In the genomic region with DNA sequence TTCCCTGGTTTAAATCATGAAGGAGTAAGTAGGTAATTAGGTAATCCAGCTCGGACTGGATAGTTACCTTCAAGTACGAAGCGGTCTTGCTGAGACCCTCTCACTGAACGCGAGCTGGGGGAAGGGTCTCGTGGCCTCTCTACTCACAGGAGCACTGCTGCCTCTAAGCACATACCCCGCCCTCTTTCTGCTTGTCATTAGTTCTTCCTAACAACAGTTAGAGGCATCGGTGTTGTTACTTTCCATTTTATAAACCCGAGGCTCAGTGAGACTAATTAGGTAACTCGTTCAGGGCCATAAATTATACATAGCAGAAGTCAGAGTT, we compare ENCODE assay signal across 12 cellular contexts.
DNase-seq lines count a peak whose midpoint lies in the region; ATAC-seq and TF ChIP-seq lines count a peak whose summit lies in the region.
"Had no signal": no experiment of that assay in that cellular context is flagged by ENCODE, and none has a peak within 500 bp of the region (broad histone marks: within the 10 kb centered on the region; RNA-seq: fewer than 3 reads in every experiment).

No MANE protein-coding gene starts in this region.

- H3K79me2 ChIP-seq in GM23338 (replicated peaks; ENCODE audit: insufficient read depth) (no peaks in the 10 kb centered on the region), hepatocyte (no peaks in the 10 kb centered on the region)

- H3K27me3 ChIP-seq in GM23338 (ENCODE audit: insufficient read depth) (no peaks in the 10 kb centered on the region), WERI-Rb-1 (ENCODE audit: insufficient read depth, low read depth, severe bottlenecking) (no peaks in the 10 kb centered on the region), hepatocyte (no peaks in the 10 kb centered on the region), skeletal muscle tissue (ENCODE audit: control insufficient read depth in 3 of 3, insufficient read depth in 3 of 3, low read length in 3 of 3) (peaks cover 5 to 26% (median 10%) of the 10 kb centered on the region in 3 donors)

- TF ChIP-seq CTCF in GM23338 (conservative IDR thresholded peaks at IDR 0.05; ENCODE audit: low read depth in 2 of 2) (no peak), WERI-Rb-1 (IDR thresholded peaks at IDR 0.05; ENCODE audit: low read depth, low read length) (no peak), hepatocyte (IDR thresholded peaks at IDR 0.05; ENCODE audit: poor library complexity) (no peak)

- H3F3A ChIP-seq in GM23338 (replicated peaks; ENCODE audit: low read depth), result no peaks in the 10 kb centered on the region

- H3K9me3 ChIP-seq in WERI-Rb-1 (ENCODE audit: severe bottlenecking) (no peaks in the 10 kb centered on the region), hepatocyte (ENCODE audit: low read depth) (no peaks in the 10 kb centered on the region), skeletal muscle tissue (ENCODE audit: control insufficient read depth in 3 of 3, low read length in 3 of 3) (no peaks in the 10 kb centered on the region)

- H3K9me3 Mint-ChIP-seq in GM23338, result no peaks in the 10 kb centered on the region
- H3K9me3 Mint-ChIP-seq: activated CD4-positive, alpha-beta memory T cell treated with anti-CD3 and anti-CD28 coated beads, Interleukin-2, amount 10 ng/mL, durations not matched to agents 7 days and 5 days; activated T-helper 17 cell treated with anti-CD3 and anti-CD28 coated beads, Interleukin-2, amount 50 U/mL, for 72 hours; CD4-positive, CD25-positive, alpha-beta regulatory T cell had no signal

- no peaks in the 10 kb centered on the region for H3K36me3 Mint-ChIP-seq in GM23338 (ENCODE audit: low read depth)
- H3K36me3 Mint-ChIP-seq: CD4-positive, CD25-positive, alpha-beta regulatory T cell had no signal

- H3K27ac ChIP-seq in GM23338 (ENCODE audit: low read depth) (peak overlapping the region; percentile 64), WERI-Rb-1 (peak overlapping the region; percentile 40; the same call in 1 of the 2 replicates), hepatocyte (no peak overlapping the region), skeletal muscle tissue (ENCODE audit: low read depth, low read length) (no peak overlapping the region)

- H2AFZ ChIP-seq in GM23338, result peak overlapping the region; percentile 34
- H2AFZ ChIP-seq in hepatocyte, result no peak overlapping the region

- H4K20me1 ChIP-seq in GM23338 (replicated peaks; ENCODE audit: insufficient read depth) (no peaks in the 10 kb centered on the region), hepatocyte (ENCODE audit: insufficient read depth, poor library complexity, severe bottlenecking) (no peaks in the 10 kb centered on the region)

- peaks cover 16% of the 10 kb centered on the region for H3K27me3 Mint-ChIP-seq in GM23338 (ENCODE audit: insufficient read depth, low read depth, poor library complexity)
- H3K27me3 Mint-ChIP-seq: activated CD4-positive, alpha-beta memory T cell treated with anti-CD3 and anti-CD28 coated beads, Interleukin-2, amount 10 ng/mL, durations not matched to agents 7 days and 5 days; activated T-helper 17 cell treated with anti-CD3 and anti-CD28 coated beads, Interleukin-2, amount 50 U/mL, for 72 hours; CD4-positive, CD25-positive, alpha-beta regulatory T cell had no signal

- DNase-seq in GM23338 (ENCODE audit: low spot score) (peak; percentile 56), WERI-Rb-1 (no peak), hepatocyte (ENCODE audit: low spot score) (no peak), SIG-M5 (lab: John Stamatoyannopoulos, UW) (no peak)
- DNase-seq: activated CD4-positive, alpha-beta memory T cell treated with anti-CD3 and anti-CD28 coated beads, Interleukin-2, amount 10 ng/mL, durations not matched to agents 7 days and 5 days; CD4-positive, CD25-positive, alpha-beta regulatory T cell; stimulated activated CD4-positive, alpha-beta T cell treated with anti-CD3 and anti-CD28 coated beads, Interleukin-15, amount 100 ng/mL, for 24 hours had no signal

- H3K4me1 Mint-ChIP-seq in GM23338, result peaks cover 12% of the 10 kb centered on the region
- H3K4me1 Mint-ChIP-seq: activated CD4-positive, alpha-beta memory T cell treated with anti-CD3 and anti-CD28 coated beads, Interleukin-2, amount 10 ng/mL, durations not matched to agents 7 days and 5 days; activated T-helper 17 cell treated with anti-CD3 and anti-CD28 coated beads, Interleukin-2, amount 50 U/mL, for 72 hours; CD4-positive, CD25-positive, alpha-beta regulatory T cell had no signal

- H3K4me2 ChIP-seq in GM23338 (peak overlapping the region; percentile 29), hepatocyte (peak overlapping the region; percentile 61)

- ATAC-seq in GM23338, result peak; percentile 37
- ATAC-seq in HG03520 (IDR thresholded peaks at IDR 0.05; ENCODE audit: unreplicated experiment), result no peak
- ATAC-seq in HG03280 (IDR thresholded peaks at IDR 0.05; ENCODE audit: unreplicated experiment), result no peak
- ATAC-seq in GM21528 (IDR thresholded peaks at IDR 0.05; ENCODE audit: low FRiP score, unreplicated experiment), result no peak
- ATAC-seq: activated T-helper 17 cell treated with anti-CD3 and anti-CD28 coated beads, Interleukin-2, amount 50 U/mL, for 72 hours had no signal

- no peaks in the 10 kb centered on the region for H3K36me3 ChIP-seq in GM23338 (ENCODE audit: insufficient read depth)
- H3K36me3 ChIP-seq in WERI-Rb-1, result no peaks in the 10 kb centered on the region
- H3K36me3 ChIP-seq in hepatocyte (replicated peaks; ENCODE audit: insufficient read depth, low read depth), result no peaks in the 10 kb centered on the region
- no peaks in the 10 kb centered on the region for H3K36me3 ChIP-seq in skeletal muscle tissue (ENCODE audit: control insufficient read depth in 3 of 3, insufficient read depth in 3 of 3, low read length in 3 of 3)

- H3K4me1 ChIP-seq in GM23338 (ENCODE audit: insufficient read depth) (peaks cover 39% of the 10 kb centered on the region), hepatocyte (ENCODE audit: insufficient read depth) (no peaks in the 10 kb centered on the region), skeletal muscle tissue (ENCODE audit: control insufficient read depth in 3 of 3, insufficient read depth in 3 of 3, low read length in 3 of 3) (peaks cover 3 to 10% (median 7%) of the 10 kb centered on the region in 3 donors)

- no peak overlapping the region for H3K9ac ChIP-seq in skeletal muscle tissue (ENCODE audit: low read depth in 1 of 3, low read length in 3 of 3)

- WGBS in hepatocyte (ENCODE audit: low lambda C conversion rate, missing lambda C conversion rate), result 53% methylated on average over 10 of the region's 10 CpGs

- no peak overlapping the region for H3K4me3 Mint-ChIP-seq in GM23338
- H3K4me3 Mint-ChIP-seq: activated CD4-positive, alpha-beta memory T cell treated with anti-CD3 and anti-CD28 coated beads, Interleukin-2, amount 10 ng/mL, durations not matched to agents 7 days and 5 days; activated T-helper 17 cell treated with anti-CD3 and anti-CD28 coated beads, Interleukin-2, amount 50 U/mL, for 72 hours; CD4-positive, CD25-positive, alpha-beta regulatory T cell had no signal

- 0 out of 2 replicates have a peak overlapping the region, but pooled peaks have one; percentile 7 for H3K4me3 ChIP-seq in GM23338
- H3K4me3 ChIP-seq in WERI-Rb-1 (ENCODE audit: low read depth, low read length), result peak overlapping the region; percentile 20
- no peak overlapping the region for H3K4me3 ChIP-seq in hepatocyte
- H3K4me3 ChIP-seq in skeletal muscle tissue (ENCODE audit: low read length in 3 of 3), result peak overlapping the region in 2 of 3 donors; percentile 2 to 52

- no peak overlapping the region for H3K27ac Mint-ChIP-seq in GM23338
- H3K27ac Mint-ChIP-seq: activated CD4-positive, alpha-beta memory T cell treated with anti-CD3 and anti-CD28 coated beads, Interleukin-2, amount 10 ng/mL, durations not matched to agents 7 days and 5 days; activated T-helper 17 cell treated with anti-CD3 and anti-CD28 coated beads, Interleukin-2, amount 50 U/mL, for 72 hours; CD4-positive, CD25-positive, alpha-beta regulatory T cell had no signal

- no peaks in the 10 kb centered on the region for H3K9me2 ChIP-seq in GM23338 (ENCODE audit: insufficient read depth)
- no peaks in the 10 kb centered on the region for H3K9me2 ChIP-seq in hepatocyte (replicated peaks; ENCODE audit: insufficient read depth)

TF ChIP-seq in GM23338, 12 proteins besides CTCF, POLR2A, EP300 and RAD21:
- no peak for TF ChIP-seq STAT1 (IDR thresholded peaks at IDR 0.05; ENCODE audit: unreplicated experiment)

Comparison
In these comparisons a context has a peak if more than half of its experiments do, and no peak if none do; other contexts are left out.
1. H3K27ac ChIP-seq: peak in GM23338 (single experiment) and WERI-Rb-1 (single experiment); none in hepatocyte (single experiment) and skeletal muscle tissue (single experiment).